ENCODE assay signal across 9 cellular contexts in genomic region chr16:1361685-1362360, GRCh38. TPM values are rescaled to one million over a fixed set of nuclear protein-coding genes. Genes with fewer than 3 reads are reported as not detected.
DNase-seq lines count a peak whose midpoint lies in the region; ATAC-seq, FAIRE-seq and TF ChIP-seq lines count a peak whose summit lies in the region.
"Had no signal": no experiment of that assay in that cellular context is flagged by ENCODE, and none has a peak within 500 bp of the region (broad histone marks: within the 10 kb centered on the region; RNA-seq: fewer than 3 reads in every experiment).

No MANE protein-coding gene starts in this region.

- FAIRE-seq in K562 (lab: Jason Lieb, UNC), result no peak
- FAIRE-seq: GM12892 had no signal

- no peak for DNase-seq in K562 (ENCODE audit: extremely low read depth in 1 of 4, low spot score in 3 of 4)
- DNase-seq in activated gamma-delta T cell (lab: John Stamatoyannopoulos, UW), result no peak
- DNase-seq: COR-L47, NCI-H1436 treated with DMSO at 0.1 percent for 48 hours, NCI-H226, PC-9, SK-N-SH had no signal

- no peak for TF ChIP-seq POLR2A in K562 (conservative IDR thresholded peaks at IDR 0.05)

- in situ Hi-C loops in K562 (cut with MboI), result no loop called here

- H3K4me1 ChIP-seq in K562 (replicated peaks in 1 of 2; ENCODE audit: control insufficient read depth in 2 of 2, insufficient read depth in 2 of 2, low read length in 2 of 2), result peaks cover 0 to 56% of the 10 kb centered on the region in 2 experiments; a peak in 3 of 5 replicates

- TF ChIP-seq EP300 in K562 (IDR thresholded peaks at IDR 0.05; ENCODE audit: low read length), result no peak

- H3K27me3 ChIP-seq in K562 (ENCODE audit: control insufficient read depth in 2 of 2, insufficient read depth in 2 of 2, low read length in 2 of 2), result no peaks in the 10 kb centered on the region

- TF ChIP-seq CTCF in K562 (IDR thresholded peaks at IDR 0.05 in 2 of 3, conservative IDR thresholded peaks at IDR 0.05 in 1 of 3; ENCODE audit: insufficient read depth in 2 of 3, low read depth in 1 of 3, low read length in 3 of 3), result no peak

- no peak for ATAC-seq in K562

- CTCF ChIA-PET in K562 (lab: Yijun Ruan, JAX; ENCODE audit: low intra/inter-chr PET ratio), result no interaction called here

- POLR2A ChIA-PET in K562 (lab: Yijun Ruan, JAX), result interaction anchor here (0.7 to 8.1 kb wide), 2 partner anchors 17 to 85 kb away, joined by 3 to 73 read pairs; no protein-coding TSS in a partner anchor

- no peak overlapping the region for H3K4me2 ChIP-seq in K562 (ENCODE audit: insufficient read depth, low read length)
- H3K4me2 ChIP-seq: PC-9, SK-N-SH had no signal

- intact Hi-C loops in K562 (cut with micrococcal nuclease), result no loop called here

- H2AFZ ChIP-seq in K562 (ENCODE audit: low read depth, low read length), result no peak overlapping the region
- H2AFZ ChIP-seq: PC-9 had no signal

- H3K9me3 ChIP-seq in K562 (replicated peaks; ENCODE audit: control insufficient read depth, insufficient read depth, low read depth, low read length), result no peaks in the 10 kb centered on the region
- H3K9me3 ChIP-seq: SK-N-SH had no signal

- peaks cover 17% of the 10 kb centered on the region for H3K79me2 ChIP-seq in K562 (ENCODE audit: control insufficient read depth, insufficient read depth, low read length)

- H3K9me1 ChIP-seq in K562 (ENCODE audit: control insufficient read depth, insufficient read depth, low read length), result no peaks in the 10 kb centered on the region

- 98% methylated on average over 25 of the region's 43 CpGs for WGBS in K562 (ENCODE audit: insufficient coverage, low coverage, missing lambda C conversion rate)

- 0 out of 2 replicates have a peak, but pooled peaks cover 12% of the 10 kb centered on the region for H4K20me1 ChIP-seq in K562 (replicated peaks; ENCODE audit: control insufficient read depth, insufficient read depth, low read length)

- no peak overlapping the region for H3K4me3 ChIP-seq in K562
- H3K4me3 ChIP-seq: PC-9 had no signal

- BruUV-seq in K562 (replicated peaks; lab: Mats Ljungman, UMichigan), result no TSS peak

- no peak overlapping the region; a peak in 1 of 4 replicates for H3K9ac ChIP-seq in K562 (ENCODE audit: insufficient read depth in 1 of 2, low read depth in 2 of 2, low read length in 2 of 2)
- H3K9ac ChIP-seq: SK-N-SH had no signal

- no peak overlapping the region for H3K27ac ChIP-seq in K562 (ENCODE audit: extremely low read depth, low read depth, low read length)
- H3K27ac ChIP-seq: C4-2B, PC-9 had no signal

- no peak for TF ChIP-seq RAD21 in K562 (CRISPR knock-in tag; conservative IDR thresholded peaks at IDR 0.05 in 1 of 2, IDR thresholded peaks at IDR 0.05 in 1 of 2)

- H3K36me3 ChIP-seq in K562 (ENCODE audit: control insufficient read depth, insufficient read depth, low read length), result peaks cover 68% of the 10 kb centered on the region; the same call in 2 of the 3 replicates

RNA-seq across cellular contexts. Expression of gene GNPTG, which starts 10.1 kb away (rescaled TPM):
- total RNA-seq in K562 (2011; cell fraction: chromatin; rRNA removed; ENCODE audit: low replicate concordance), result 42.1 and 68.9 TPM in 2 replicates
- total RNA-seq in K562 (2011; cell fraction: nucleolus; rRNA removed), result 52.6 and 53.5 TPM in 2 replicates
- 51.0 and 57.1 TPM in 2 replicates for total RNA-seq in K562 (2011; cell fraction: nucleoplasm; rRNA removed)
- total RNA-seq in K562 (2014; rRNA removed), result 22.3 and 24.0 TPM in 2 replicates
- total RNA-seq in K562 (2014; rRNA removed; fragmentation: Illumina TruSeq; extraction: Trizol), result 4.7 and 6.1 TPM in 2 replicates
- 13.6 and 13.9 TPM in 2 replicates for total RNA-seq in K562 (2015; rRNA removed; fragmentation: Illumina TruSeq; extraction: Trizol)
- 19.9 and 22.2 TPM in 2 replicates for total RNA-seq in K562 (2021)
- 18.6 and 20.7 TPM in 2 replicates for polyA plus RNA-seq in K562 (2011; rRNA removed)
- polyA plus RNA-seq in K562 (2011; cell fraction: cytosol; rRNA removed), result 20.9 and 40.1 TPM in 2 replicates
- polyA plus RNA-seq in K562 (2011; cell fraction: nucleus; rRNA removed), result 55.5 and 97.5 TPM in 2 replicates
- polyA plus RNA-seq in K562 (2012), result 18.3 and 26.9 TPM in 2 replicates
- 9.0 and 13.6 TPM in 2 replicates for polyA plus RNA-seq in K562 (2014; fragmentation: Illumina TruSeq; extraction: Trizol)
- 1 to 10 TPM in 1 of 2 experiments, under 1 TPM in 1; 0.69 to 1.0 TPM for polyA plus RNA-seq in K562 (2014; fragmentation: Nextera tagmentation; extraction: Ambion mirVana)
- 31.5 and 33.3 TPM in 2 replicates for polyA plus RNA-seq in K562 (2014; rRNA removed)
- polyA minus RNA-seq in K562 (2011; rRNA and poly(A)+ RNA removed), result 1.6 and 5.7 TPM in 2 replicates
- polyA minus RNA-seq in K562 (2011; cell fraction: cytosol; rRNA and poly(A)+ RNA removed), result 7.7 and 10.3 TPM in 2 replicates
- polyA minus RNA-seq in K562 (2011; cell fraction: nucleus; rRNA and poly(A)+ RNA removed), result 11.7 and 13.1 TPM in 2 replicates

RNA-seq across cellular contexts. Expression of gene TSR3, which starts 10.1 kb away (rescaled TPM):
- total RNA-seq in K562 (2011; cell fraction: chromatin; rRNA removed; ENCODE audit: low replicate concordance), result 2.8 and 6.4 TPM in 2 replicates
- total RNA-seq in K562 (2011; cell fraction: nucleolus; rRNA removed), result 8.8 and 12.3 TPM in 2 replicates
- 3.4 and 7.0 TPM in 2 replicates for total RNA-seq in K562 (2011; cell fraction: nucleoplasm; rRNA removed)
- total RNA-seq in K562 (2014; rRNA removed) (74.8 and 100.0 TPM in 2 replicates), K562 (2014; rRNA removed; fragmentation: Illumina TruSeq; extraction: Trizol) (6.7 TPM in 2 replicates), K562 (2015; rRNA removed; fragmentation: Illumina TruSeq; extraction: Trizol) (29.6 and 31.9 TPM in 2 replicates), K562 (2021) (50.5 and 53.7 TPM in 2 replicates)
- polyA plus RNA-seq in K562 (2011; rRNA removed) (15.8 and 16.5 TPM in 2 replicates), K562 (2014; fragmentation: Illumina TruSeq; extraction: Trizol) (10.3 and 22.1 TPM in 2 replicates), K562 (2014; fragmentation: Nextera tagmentation; extraction: Ambion mirVana) (1 to 10 TPM; 1.5 to 2.4 TPM), K562 (2014; rRNA removed) (53.3 and 75.7 TPM in 2 replicates)
- 21.3 and 65.5 TPM in 2 replicates for polyA plus RNA-seq in K562 (2011; cell fraction: cytosol; rRNA removed)
- polyA plus RNA-seq in K562 (2011; cell fraction: nucleus; rRNA removed), result 12.1 and 18.1 TPM in 2 replicates
- polyA plus RNA-seq in K562 (2012), result 34.9 and 46.9 TPM in 2 replicates
- polyA minus RNA-seq in K562 (2011; rRNA and poly(A)+ RNA removed), result 2.6 and 4.5 TPM in 2 replicates
- 17.2 and 24.6 TPM in 2 replicates for polyA minus RNA-seq in K562 (2011; cell fraction: cytosol; rRNA and poly(A)+ RNA removed)
- polyA minus RNA-seq in K562 (2011; cell fraction: nucleus; rRNA and poly(A)+ RNA removed), result 7.1 and 7.8 TPM in 2 replicates

RNA-seq across cellular contexts. Expression of gene BAIAP3, which starts 28.4 kb away (rescaled TPM):
- 10.8 and 42.1 TPM in 2 replicates for total RNA-seq in K562 (2011; cell fraction: chromatin; rRNA removed; ENCODE audit: low replicate concordance)
- total RNA-seq in K562 (2011; cell fraction: nucleolus; rRNA removed), result 29.0 and 32.5 TPM in 2 replicates
- total RNA-seq in K562 (2011; cell fraction: nucleoplasm; rRNA removed), result 13.0 and 13.4 TPM in 2 replicates
- total RNA-seq in K562 (2014; rRNA removed) (2.3 and 4.5 TPM in 2 replicates), K562 (2014; rRNA removed; fragmentation: Illumina TruSeq; extraction: Trizol) (0.06 and 0.18 TPM in 2 replicates), K562 (2015; rRNA removed; fragmentation: Illumina TruSeq; extraction: Trizol) (0.33 and 1.2 TPM in 2 replicates), K562 (2021) (3.3 and 3.4 TPM in 2 replicates)
- polyA plus RNA-seq in K562 (2011; rRNA removed) (0.81 and 1.8 TPM in 2 replicates), K562 (2014; fragmentation: Illumina TruSeq; extraction: Trizol) (0.34 and 1.1 TPM in 2 replicates), K562 (2014; fragmentation: Nextera tagmentation; extraction: Ambion mirVana) (under 1 TPM in 1 of 2 experiments, not detected in 1; 0.03 TPM), K562 (2014; rRNA removed) (1.5 and 4.5 TPM in 2 replicates)
- 0.55 and 1.9 TPM in 2 replicates for polyA plus RNA-seq in K562 (2011; cell fraction: cytosol; rRNA removed)
- polyA plus RNA-seq in K562 (2011; cell fraction: nucleus; rRNA removed), result 15.2 and 24.6 TPM in 2 replicates
- 3.2 and 13.5 TPM in 2 replicates for polyA plus RNA-seq in K562 (2012)
- polyA minus RNA-seq in K562 (2011; rRNA and poly(A)+ RNA removed), result 0.33 and 1.1 TPM in 2 replicates
- 1.7 and 1.9 TPM in 2 replicates for polyA minus RNA-seq in K562 (2011; cell fraction: cytosol; rRNA and poly(A)+ RNA removed)
- 8.8 and 11.0 TPM in 2 replicates for polyA minus RNA-seq in K562 (2011; cell fraction: nucleus; rRNA and poly(A)+ RNA removed)

RNA-seq across cellular contexts. Expression of gene UBE2I, which starts 52.4 kb away (rescaled TPM):
- 163 and 370 TPM in 2 replicates for total RNA-seq in K562 (2011; cell fraction: chromatin; rRNA removed; ENCODE audit: low replicate concordance)
- 214 and 227 TPM in 2 replicates for total RNA-seq in K562 (2011; cell fraction: nucleolus; rRNA removed)
- total RNA-seq in K562 (2011; cell fraction: nucleoplasm; rRNA removed), result 128 and 149 TPM in 2 replicates
- 64.7 and 104 TPM in 2 replicates for total RNA-seq in K562 (2014; rRNA removed)
- 103 and 114 TPM in 2 replicates for total RNA-seq in K562 (2014; rRNA removed; fragmentation: Illumina TruSeq; extraction: Trizol)
- total RNA-seq in K562 (2015; rRNA removed; fragmentation: Illumina TruSeq; extraction: Trizol), result 96.9 and 104 TPM in 2 replicates
- 208 and 215 TPM in 2 replicates for total RNA-seq in K562 (2021)
- 132 and 145 TPM in 2 replicates for polyA plus RNA-seq in K562 (2011; rRNA removed)
- polyA plus RNA-seq in K562 (2011; cell fraction: cytosol; rRNA removed), result 67.6 and 119 TPM in 2 replicates
- polyA plus RNA-seq in K562 (2011; cell fraction: nucleus; rRNA removed), result 140 and 142 TPM in 2 replicates
- polyA plus RNA-seq in K562 (2012), result 143 and 153 TPM in 2 replicates
- polyA plus RNA-seq in K562 (2014; fragmentation: Illumina TruSeq; extraction: Trizol), result 222 and 254 TPM in 2 replicates
- polyA plus RNA-seq in K562 (2014; fragmentation: Nextera tagmentation; extraction: Ambion mirVana), result 10 to 100 TPM; 36.6 to 45.1 TPM
- polyA plus RNA-seq in K562 (2014; rRNA removed), result 171 and 184 TPM in 2 replicates
- polyA minus RNA-seq in K562 (2011; rRNA and poly(A)+ RNA removed), result 118 and 130 TPM in 2 replicates
- polyA minus RNA-seq in K562 (2011; cell fraction: cytosol; rRNA and poly(A)+ RNA removed), result 69.2 and 93.4 TPM in 2 replicates
- polyA minus RNA-seq in K562 (2011; cell fraction: nucleus; rRNA and poly(A)+ RNA removed), result 62.3 and 72.8 TPM in 2 replicates

RNA-seq across cellular contexts. Expression of gene UNKL, which starts 52.7 kb away (rescaled TPM):
- total RNA-seq in K562 (2011; cell fraction: chromatin; rRNA removed; ENCODE audit: low replicate concordance), result 87.2 and 161 TPM in 2 replicates
- 91.9 and 116 TPM in 2 replicates for total RNA-seq in K562 (2011; cell fraction: nucleolus; rRNA removed)
- total RNA-seq in K562 (2011; cell fraction: nucleoplasm; rRNA removed), result 69.6 and 98.9 TPM in 2 replicates
- total RNA-seq in K562 (2014; rRNA removed) (17.2 and 17.6 TPM in 2 replicates), K562 (2014; rRNA removed; fragmentation: Illumina TruSeq; extraction: Trizol) (4.2 and 4.4 TPM in 2 replicates), K562 (2015; rRNA removed; fragmentation: Illumina TruSeq; extraction: Trizol) (5.1 and 12.1 TPM in 2 replicates), K562 (2021) (22.3 and 30.2 TPM in 2 replicates)
- polyA plus RNA-seq in K562 (2011; rRNA removed) (19.0 and 26.5 TPM in 2 replicates), K562 (2014; fragmentation: Illumina TruSeq; extraction: Trizol) (3.3 and 18.5 TPM in 2 replicates), K562 (2014; fragmentation: Nextera tagmentation; extraction: Ambion mirVana) (under 1 TPM; 0.37 to 0.48 TPM), K562 (2014; rRNA removed) (17.5 and 22.1 TPM in 2 replicates)
- polyA plus RNA-seq in K562 (2011; cell fraction: cytosol; rRNA removed), result 17.4 and 36.7 TPM in 2 replicates
- polyA plus RNA-seq in K562 (2011; cell fraction: nucleus; rRNA removed), result 121 and 141 TPM in 2 replicates
- polyA plus RNA-seq in K562 (2012), result 11.5 and 25.8 TPM in 2 replicates
- polyA minus RNA-seq in K562 (2011; rRNA and poly(A)+ RNA removed), result 3.1 and 3.6 TPM in 2 replicates
- polyA minus RNA-seq in K562 (2011; cell fraction: cytosol; rRNA and poly(A)+ RNA removed), result 23.1 and 27.5 TPM in 2 replicates
- 25.4 and 28.3 TPM in 2 replicates for polyA minus RNA-seq in K562 (2011; cell fraction: nucleus; rRNA and poly(A)+ RNA removed)
